13 cellular contexts compared by ENCODE assay signal in the genomic region with DNA sequence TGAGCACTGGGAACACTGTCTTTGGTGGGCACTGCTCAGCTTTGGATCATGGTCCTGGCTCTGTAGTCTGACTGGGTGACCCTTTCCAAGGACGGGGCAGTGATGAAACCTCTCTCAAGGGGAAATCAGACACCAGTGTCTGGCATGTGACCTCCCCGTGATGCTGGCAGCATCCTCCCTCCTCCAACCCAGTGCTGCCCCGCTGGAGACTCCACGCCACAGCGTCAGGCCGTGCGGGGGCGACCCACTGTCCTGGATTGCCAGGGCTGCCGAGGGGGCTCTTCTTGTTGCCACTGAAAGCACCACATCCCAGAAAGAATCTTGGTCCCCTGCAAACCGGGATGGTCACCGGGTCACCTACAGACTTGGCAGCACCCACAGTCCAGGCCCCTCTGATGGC.
DNase-seq lines count a peak whose midpoint lies in the region; ATAC-seq and TF ChIP-seq lines count a peak whose summit lies in the region.
"Had no signal": no experiment of that assay in that cellular context is flagged by ENCODE, and none has a peak within 500 bp of the region (broad histone marks: within the 10 kb centered on the region; RNA-seq: fewer than 3 reads in every experiment).

No MANE protein-coding gene starts in this region.

- no peak overlapping the region for H2AFZ ChIP-seq in mesenchymal stem cell (ENCODE audit: low read depth, low read length)

- intact Hi-C loops in heart right ventricle (cut with DNase I) = no loop called here
- intact Hi-C loops in ascending aorta (cut with DNase I) = no loop called here

- no peak overlapping the region for H4K91ac ChIP-seq in mesenchymal stem cell (ENCODE audit: low read length)

- no peak overlapping the region for H3K27ac Mint-ChIP-seq in activated CD8-positive, alpha-beta memory T cell treated with anti-CD3 and anti-CD28 coated beads, Interleukin-2, amount 10 ng/mL, durations not matched to agents 7 days and 5 days
- H3K27ac Mint-ChIP-seq: CD8-positive, alpha-beta memory T cell had no signal

- H4K8ac ChIP-seq in mesenchymal stem cell (ENCODE audit: low read length) = no peak overlapping the region

- H3K27me3 Mint-ChIP-seq in activated CD8-positive, alpha-beta memory T cell treated with anti-CD3 and anti-CD28 coated beads, Interleukin-2, amount 10 ng/mL, durations not matched to agents 7 days and 5 days = peaks cover 4% of the 10 kb centered on the region

- DNase-seq in heart right ventricle (peak in 1 of 2 donors; percentile 40), right atrium auricular region (ENCODE audit: low spot score) (no peak), ascending aorta (ENCODE audit: low spot score in 2 of 2) (no peak), mesenchymal stem cell (no peak), cortex of kidney (lab: John Stamatoyannopoulos, UW) (no peak), coronary artery (ENCODE audit: low spot score) (no peak)
- no peak for DNase-seq in activated CD8-positive, alpha-beta memory T cell treated with anti-CD3 and anti-CD28 coated beads, Interleukin-2, amount 10 ng/mL, durations not matched to agents 7 days and 5 days
- DNase-seq: BE2C; Caco-2; CD8-positive, alpha-beta memory T cell; DND-41; GDM1; H7 had no signal

- CTCF ChIA-PET in activated CD8-positive, alpha-beta memory T cell treated with anti-CD3 and anti-CD28 coated beads, Interleukin-2, amount 10 ng/mL, durations not matched to agents 7 days and 5 days (lab: Charles Lee) = no interaction called here

- H2BK12ac ChIP-seq in mesenchymal stem cell (ENCODE audit: low read length in 2 of 2) = no peak overlapping the region

- peak in 6 of 8 donors; percentile 21 to 65 (median 52) for ATAC-seq in heart right ventricle
- no peak for ATAC-seq in activated CD8-positive, alpha-beta memory T cell treated with anti-CD3 and anti-CD28 coated beads, Interleukin-2, amount 10 ng/mL, durations not matched to agents 7 days and 5 days

- no peak overlapping the region for H3K18ac ChIP-seq in mesenchymal stem cell (ENCODE audit: low read depth in 1 of 2, low read length in 2 of 2)

- H3K79me1 ChIP-seq in mesenchymal stem cell (replicated peaks; ENCODE audit: low read length, poor library complexity, severe bottlenecking) = no peaks in the 10 kb centered on the region

- no peaks in the 10 kb centered on the region for H3K36me3 Mint-ChIP-seq in activated CD8-positive, alpha-beta memory T cell treated with anti-CD3 and anti-CD28 coated beads, Interleukin-2, amount 10 ng/mL, durations not matched to agents 7 days and 5 days
- H3K36me3 Mint-ChIP-seq: CD8-positive, alpha-beta memory T cell had no signal

- no peak overlapping the region for H2AK5ac ChIP-seq in mesenchymal stem cell (ENCODE audit: low read length, severe bottlenecking)

- WGBS in heart right ventricle, 2 donors = 50 to 76% methylated on average over 11 of the region's 11 CpGs
- 94% methylated on average over 11 of the region's 11 CpGs for WGBS in mesenchymal stem cell

- no peak overlapping the region for H3K9ac ChIP-seq in mesenchymal stem cell (ENCODE audit: low read length)

- no peak overlapping the region for H3K4me3 ChIP-seq in heart right ventricle
- no peak overlapping the region for H3K4me3 ChIP-seq in right atrium auricular region
- no peak overlapping the region for H3K4me3 ChIP-seq in ascending aorta
- H3K4me3 ChIP-seq in mesenchymal stem cell (ENCODE audit: insufficient read depth in 1 of 2, low read depth in 1 of 2, low read length in 2 of 2) = no peak overlapping the region
- no peak overlapping the region for H3K4me3 ChIP-seq in coronary artery

- no peak overlapping the region for H2BK5ac ChIP-seq in mesenchymal stem cell (ENCODE audit: low read depth, low read length, poor library complexity, severe bottlenecking)

- peak overlapping the region; percentile 6 for H2BK15ac ChIP-seq in mesenchymal stem cell (ENCODE audit: low read depth, poor library complexity, severe bottlenecking)

- no peaks in the 10 kb centered on the region for H3K9me3 ChIP-seq in heart right ventricle
- H3K9me3 ChIP-seq in right atrium auricular region = no peaks in the 10 kb centered on the region
- H3K9me3 ChIP-seq in ascending aorta = no peaks in the 10 kb centered on the region
- no peaks in the 10 kb centered on the region for H3K9me3 ChIP-seq in mesenchymal stem cell (ENCODE audit: control insufficient read depth, low read length)
- H3K9me3 ChIP-seq: BE2C, Caco-2 had no signal

- no peak overlapping the region for H2BK120ac ChIP-seq in mesenchymal stem cell (ENCODE audit: low read depth, low read length)

- H3K4ac ChIP-seq in mesenchymal stem cell (ENCODE audit: low read depth in 1 of 2, low read length in 2 of 2) = no peak overlapping the region

- peak overlapping the region in 1 of 2 experiments; percentile 28 for H3K14ac ChIP-seq in mesenchymal stem cell (ENCODE audit: low read length in 2 of 2)

- H3K27ac ChIP-seq in heart right ventricle (no peak overlapping the region), right atrium auricular region (no peak overlapping the region), ascending aorta (peak overlapping the region; percentile 50 to 59), mesenchymal stem cell (ENCODE audit: low read length, poor library complexity, severe bottlenecking) (no peak overlapping the region), coronary artery (peak overlapping the region in 1 of 2 donors; percentile 57)

- no peaks in the 10 kb centered on the region for H3K9me3 Mint-ChIP-seq in activated CD8-positive, alpha-beta memory T cell treated with anti-CD3 and anti-CD28 coated beads, Interleukin-2, amount 10 ng/mL, durations not matched to agents 7 days and 5 days (ENCODE audit: low read depth)
- H3K9me3 Mint-ChIP-seq: CD8-positive, alpha-beta memory T cell had no signal

- no peak overlapping the region for H3K23ac ChIP-seq in mesenchymal stem cell (ENCODE audit: low read length in 2 of 2)

- H3K4me1 Mint-ChIP-seq in activated CD8-positive, alpha-beta memory T cell treated with anti-CD3 and anti-CD28 coated beads, Interleukin-2, amount 10 ng/mL, durations not matched to agents 7 days and 5 days = peaks cover 5% of the 10 kb centered on the region
- H3K4me1 Mint-ChIP-seq: CD8-positive, alpha-beta memory T cell had no signal

- peak in 1 of 9 donors; percentile 6 for TF ChIP-seq CTCF in heart right ventricle (IDR thresholded peaks at IDR 0.05)
- no peak for TF ChIP-seq CTCF in right atrium auricular region (IDR thresholded peaks at IDR 0.05)
- no peak for TF ChIP-seq CTCF in ascending aorta (IDR thresholded peaks at IDR 0.05)
- TF ChIP-seq CTCF in coronary artery (IDR thresholded peaks at IDR 0.05) = no peak

- H3K27me3 ChIP-seq in heart right ventricle = peaks cover 0 to 17% (median 0%) of the 10 kb centered on the region in 7 donors
- no peaks in the 10 kb centered on the region for H3K27me3 ChIP-seq in right atrium auricular region
- H3K27me3 ChIP-seq in ascending aorta = no peaks in the 10 kb centered on the region
- peaks cover 5 to 44% of the 10 kb centered on the region in 2 experiments for H3K27me3 ChIP-seq in mesenchymal stem cell (ENCODE audit: control insufficient read depth in 1 of 2, insufficient read depth in 1 of 2, low read length in 2 of 2)
- H3K27me3 ChIP-seq: BE2C had no signal

- no peaks in the 10 kb centered on the region for H3K36me3 ChIP-seq in heart right ventricle
- no peaks in the 10 kb centered on the region for H3K36me3 ChIP-seq in right atrium auricular region
- H3K36me3 ChIP-seq in ascending aorta = no peaks in the 10 kb centered on the region
- H3K36me3 ChIP-seq in mesenchymal stem cell (ENCODE audit: control insufficient read depth in 1 of 2, insufficient read depth in 2 of 2, low read depth in 1 of 2, low read length in 2 of 2) = no peaks in the 10 kb centered on the region
- H3K36me3 ChIP-seq: BE2C had no signal

- H3K4me3 Mint-ChIP-seq in activated CD8-positive, alpha-beta memory T cell treated with anti-CD3 and anti-CD28 coated beads, Interleukin-2, amount 10 ng/mL, durations not matched to agents 7 days and 5 days = no peak overlapping the region
- H3K4me3 Mint-ChIP-seq: CD8-positive, alpha-beta memory T cell had no signal

- H3K4me2 ChIP-seq in mesenchymal stem cell (ENCODE audit: low read length, poor library complexity, severe bottlenecking) = no peak overlapping the region

- H3K4me1 ChIP-seq in heart right ventricle (peaks cover 3 to 49% (median 24%) of the 10 kb centered on the region in 9 donors), right atrium auricular region (peaks cover 0 to 10% of the 10 kb centered on the region in 2 donors), ascending aorta (peaks cover 14 to 58% of the 10 kb centered on the region in 2 donors), mesenchymal stem cell (ENCODE audit: control insufficient read depth, insufficient read depth, low read depth, low read length) (peaks cover 14% of the 10 kb centered on the region)
- H3K4me1 ChIP-seq: BE2C had no signal

Comparison
In these comparisons a context has a peak if more than half of its experiments do, and no peak if none do; other contexts are left out.
1. H3K27ac ChIP-seq: peak in ascending aorta (2 of 2); none in heart right ventricle (0 of 10), right atrium auricular region (0 of 2) and mesenchymal stem cell (single experiment).